18 cellular contexts compared by ENCODE assay signal in the genomic region with DNA sequence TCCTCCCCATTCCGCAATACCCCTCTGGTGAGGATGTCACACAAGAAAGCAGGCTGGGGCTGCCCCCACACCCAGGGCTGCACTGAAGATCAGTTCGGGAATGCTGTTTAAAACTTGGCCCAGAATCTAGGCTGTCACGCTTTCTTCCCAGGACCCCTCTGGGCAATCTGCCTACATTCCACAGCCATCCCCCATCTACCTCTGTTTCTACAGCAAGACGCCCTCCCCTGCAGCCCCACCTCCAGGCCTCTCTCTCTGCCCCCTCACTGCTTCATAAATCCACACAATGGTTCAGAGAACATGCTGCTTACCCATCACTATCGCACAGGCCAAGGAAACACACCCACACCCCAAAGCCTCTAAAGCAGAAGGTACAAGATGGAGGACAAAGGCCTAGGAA. TPM values are rescaled to one million over a fixed set of nuclear protein-coding genes. Genes with fewer than 3 reads are reported as not detected.
DNase-seq lines count a peak whose midpoint lies in the region; ATAC-seq and TF ChIP-seq lines count a peak whose summit lies in the region.
"Had no signal": no experiment of that assay in that cellular context is flagged by ENCODE, and none has a peak within 500 bp of the region (broad histone marks: within the 10 kb centered on the region; RNA-seq: fewer than 3 reads in every experiment).

No MANE protein-coding gene starts in this region.

- no peaks in the 10 kb centered on the region for H3K9me3 ChIP-seq in CD4-positive, CD25-positive, alpha-beta regulatory T cell (ENCODE audit: control insufficient read depth in 2 of 2, low read length in 2 of 2)
- H3K9me3 ChIP-seq in IMR-90 (ENCODE audit: control insufficient read depth, insufficient read depth, low read length) (no peaks in the 10 kb centered on the region), tibial artery (no peaks in the 10 kb centered on the region)
- H3K9me3 ChIP-seq: suprapubic skin had no signal

- H2BK5ac ChIP-seq in IMR-90 (ENCODE audit: low read depth, low read length, poor library complexity, severe bottlenecking): no peak overlapping the region

- WGBS in IMR-90 (ENCODE audit: extremely low coverage in 2 of 2, insufficient read length in 1 of 2), 2 experiments: 0% methylated on average over 2 of the region's 5 CpGs; no CpG with 5 or more reads in 1 of the 2 experiments

- H3K4ac ChIP-seq in IMR-90 (ENCODE audit: low read depth, low read length): peak overlapping the region; percentile 20; the same call in 1 of the 2 replicates

- no peak overlapping the region for H2AK5ac ChIP-seq in IMR-90 (ENCODE audit: low read depth, low read length)

- no TSS peak for BruUV-seq in IMR-90 (replicated peaks; lab: Mats Ljungman, UMichigan)

- dilution Hi-C loops in IMR-90 (cut with HindIII; ENCODE audit: low sequenced_read_pairs, unreplicated experiment): no loop called here

- H3K9me3 Mint-ChIP-seq in CD4-positive, CD25-positive, alpha-beta regulatory T cell: no peaks in the 10 kb centered on the region
- H3K9me3 Mint-ChIP-seq in chondrocyte (ENCODE audit: low read depth) (no peaks in the 10 kb centered on the region), nephron progenitor cell (no peaks in the 10 kb centered on the region)
- H3K9me3 Mint-ChIP-seq: activated B cell treated with CpG ODN at 0.5 μM for 24 hours, naive B cell had no signal

- POLR2A ChIA-PET in IMR-90 (lab: Charles Lee; ENCODE audit: unreplicated experiment) (no interaction called here), RWPE1 (lab: Yijun Ruan, JAX; ENCODE audit: low non-redundant PET) (no interaction called here)

- no peak overlapping the region for H3K9ac ChIP-seq in IMR-90 (ENCODE audit: low read depth, low read length)

- no peak overlapping the region for H2BK15ac ChIP-seq in IMR-90 (ENCODE audit: low read depth, low read length)

- TF ChIP-seq POLR2A in IMR-90 (IDR thresholded peaks at IDR 0.05; ENCODE audit: low read depth, low read length): no peak

- H3K27ac ChIP-seq in CD4-positive, CD25-positive, alpha-beta regulatory T cell (ENCODE audit: insufficient read depth, low read length, poor library complexity, severe bottlenecking): no peak overlapping the region
- H3K27ac ChIP-seq in IMR-90 (ENCODE audit: insufficient read depth, low read length) (peak overlapping the region; percentile 27; the same call in 1 of the 2 replicates), RWPE1 (no peak overlapping the region), tibial artery (no peak overlapping the region)
- H3K27ac ChIP-seq: suprapubic skin had no signal

- H3K27ac Mint-ChIP-seq in CD4-positive, CD25-positive, alpha-beta regulatory T cell: peak overlapping the region in 2 of 3 donors; percentile 10 to 58
- H3K27ac Mint-ChIP-seq in chondrocyte (ENCODE audit: unreplicated experiment): peak overlapping the region; percentile 78
- peak overlapping the region; percentile 2 for H3K27ac Mint-ChIP-seq in nephron progenitor cell
- H3K27ac Mint-ChIP-seq: activated B cell treated with CpG ODN at 0.5 μM for 24 hours had no signal

- H3K27me3 Mint-ChIP-seq in CD4-positive, CD25-positive, alpha-beta regulatory T cell: no peaks in the 10 kb centered on the region
- H3K27me3 Mint-ChIP-seq in chondrocyte (ENCODE audit: low read depth): no peaks in the 10 kb centered on the region
- H3K27me3 Mint-ChIP-seq in nephron progenitor cell (ENCODE audit: low read depth, poor library complexity): no peaks in the 10 kb centered on the region
- H3K27me3 Mint-ChIP-seq: activated B cell treated with CpG ODN at 0.5 μM for 24 hours, naive B cell had no signal

- no peak overlapping the region for H2AFZ ChIP-seq in IMR-90 (replicated peaks; ENCODE audit: low read length, poor library complexity)

- H2BK120ac ChIP-seq in IMR-90 (ENCODE audit: low read depth, low read length): no peak overlapping the region

- no peak overlapping the region for H3K4me2 ChIP-seq in IMR-90 (ENCODE audit: low read depth, low read length)

- in situ Hi-C loops in IMR-90 (cut with MboI; ENCODE audit: low sequenced_read_pairs): no loop called here

- peaks cover 57% of the 10 kb centered on the region for H3K36me3 Mint-ChIP-seq in CD4-positive, CD25-positive, alpha-beta regulatory T cell
- H3K36me3 Mint-ChIP-seq in chondrocyte (ENCODE audit: low read depth) (peaks cover 40% of the 10 kb centered on the region), nephron progenitor cell (ENCODE audit: low read depth) (peaks cover 71% of the 10 kb centered on the region)

- DNase-seq in CD4-positive, CD25-positive, alpha-beta regulatory T cell: no peak
- DNase-seq in IMR-90 (peak; percentile 32), chondrocyte (ENCODE audit: low spot score) (no peak), nephron progenitor cell (no peak), RWPE1 (ENCODE audit: low spot score) (no peak), tibial artery (no peak), HPDE6-E6E7 (ENCODE audit: extremely low spot score) (no peak)
- DNase-seq: activated B cell treated with CpG ODN at 0.5 μM for 24 hours; activated naive CD4-positive, alpha-beta T cell treated with anti-CD3 and anti-CD28 coated beads, Interleukin-2, amount 50 U/mL, for 16 hours; AML-193; cerebellar nuclear complex; foreskin melanocyte; left ventricle myocardium superior; naive B cell; NCI-H146; Right ventricle myocardium superior had no signal

- no peak overlapping the region for H3K56ac ChIP-seq in IMR-90 (ENCODE audit: extremely low read depth, insufficient read depth, low read length)

- 0 out of 2 replicates have a peak overlapping the region, but pooled peaks have one; percentile 44 for H3K23ac ChIP-seq in IMR-90 (ENCODE audit: low read depth, low read length)

- H4K20me1 ChIP-seq in IMR-90 (ENCODE audit: insufficient read depth, low read length): 0 out of 2 replicates have a peak, but pooled peaks cover 11% of the 10 kb centered on the region

- H2BK20ac ChIP-seq in IMR-90 (ENCODE audit: low read depth, low read length): no peak overlapping the region

- H3K4me3 ChIP-seq in CD4-positive, CD25-positive, alpha-beta regulatory T cell (ENCODE audit: low read depth, low read length): no peak overlapping the region
- H3K4me3 ChIP-seq in IMR-90 (ENCODE audit: insufficient read depth, low read depth, low read length) (no peak overlapping the region), tibial artery (no peak overlapping the region)
- H3K4me3 ChIP-seq: suprapubic skin had no signal

- H3K18ac ChIP-seq in IMR-90 (ENCODE audit: low read depth, low read length): no peak overlapping the region

- H3K79me1 ChIP-seq in IMR-90 (ENCODE audit: low read depth in 1 of 2, low read length in 2 of 2): peaks cover 15 to 56% of the 10 kb centered on the region in 2 experiments

- no peak overlapping the region; a peak in 1 of 4 replicates for H4K8ac ChIP-seq in IMR-90 (ENCODE audit: low read depth in 2 of 2, low read length in 2 of 2)

- no peak for TF ChIP-seq RAD21 in IMR-90 (IDR thresholded peaks at IDR 0.05; ENCODE audit: low read length)

- H4K91ac ChIP-seq in IMR-90 (ENCODE audit: insufficient read depth, low read depth, low read length): no peak overlapping the region; the same call in 1 of the 2 replicates

- no peak for ATAC-seq in CD4-positive, CD25-positive, alpha-beta regulatory T cell (ENCODE audit: low read depth in 2 of 2)
- peak; percentile 15 for ATAC-seq in IMR-90 (ENCODE audit: low read depth)
- no peak for ATAC-seq in esophagus mucosa
- ATAC-seq: left ventricle myocardium superior had no signal

- peaks cover 54% of the 10 kb centered on the region for H3K36me3 ChIP-seq in CD4-positive, CD25-positive, alpha-beta regulatory T cell (ENCODE audit: control insufficient read depth, insufficient read depth, low read length)
- peaks cover 42% of the 10 kb centered on the region for H3K36me3 ChIP-seq in IMR-90 (ENCODE audit: control insufficient read depth, insufficient read depth, low read length)
- peaks cover 9 to 38% (median 26%) of the 10 kb centered on the region in 3 donors for H3K36me3 ChIP-seq in tibial artery

- intact Hi-C loops in IMR-90 (cut with micrococcal nuclease): loop anchor here (5.0 kb wide), 1 partner anchor 80 kb away; no protein-coding TSS in a partner anchor
- intact Hi-C loops in tibial artery (cut with DNase I; ENCODE audit: low total_unique reads): loop anchor here (10.0 kb wide), 3 partner anchors 78 to 418 kb away; a partner anchor contains a TSS

- no peak overlapping the region; the same call in 1 of the 2 replicates for H4K5ac ChIP-seq in IMR-90 (ENCODE audit: low read depth, low read length)

- H3K9me1 ChIP-seq in IMR-90 (ENCODE audit: insufficient read depth, low read length): peaks cover 11% of the 10 kb centered on the region

- peaks cover 2 to 9% (median 3%) of the 10 kb centered on the region in 4 donors for H3K4me1 Mint-ChIP-seq in CD4-positive, CD25-positive, alpha-beta regulatory T cell
- H3K4me1 Mint-ChIP-seq in chondrocyte (ENCODE audit: low read depth): peaks cover 81% of the 10 kb centered on the region
- peaks cover 59% of the 10 kb centered on the region for H3K4me1 Mint-ChIP-seq in nephron progenitor cell

- TF ChIP-seq CTCF in IMR-90 (conservative IDR thresholded peaks at IDR 0.05; ENCODE audit: low read depth, low read length) (no peak), chondrocyte (IDR thresholded peaks at IDR 0.05) (no peak), nephron progenitor cell (IDR thresholded peaks at IDR 0.05) (no peak), RWPE1 (conservative IDR thresholded peaks at IDR 0.05; ENCODE audit: low read depth) (no peak), tibial artery (IDR thresholded peaks at IDR 0.05) (no peak)

- H3K14ac ChIP-seq in IMR-90 (replicated peaks; ENCODE audit: low read depth, low read length): peak overlapping the region; percentile 36; the same call in 1 of the 2 replicates

- peak overlapping the region; percentile 75 for H2AK9ac ChIP-seq in IMR-90 (replicated peaks; ENCODE audit: low read depth, low read length, poor library complexity)

- no peaks in the 10 kb centered on the region for H3K4me1 ChIP-seq in CD4-positive, CD25-positive, alpha-beta regulatory T cell (ENCODE audit: control insufficient read depth, insufficient read depth, low read length, poor library complexity, severe bottlenecking)
- H3K4me1 ChIP-seq in IMR-90 (ENCODE audit: control insufficient read depth, insufficient read depth, low read length) (peaks cover 19% of the 10 kb centered on the region), tibial artery (peaks cover 6 to 42% (median 29%) of the 10 kb centered on the region in 4 donors)

- no peak overlapping the region for H3K4me3 Mint-ChIP-seq in CD4-positive, CD25-positive, alpha-beta regulatory T cell
- H3K4me3 Mint-ChIP-seq in chondrocyte (ENCODE audit: unreplicated experiment) (no peak overlapping the region), nephron progenitor cell (no peak overlapping the region)
- H3K4me3 Mint-ChIP-seq: activated B cell treated with CpG ODN at 0.5 μM for 24 hours, naive B cell had no signal

- CTCF ChIA-PET in IMR-90 (lab: Yijun Ruan, JAX): no interaction called here
- CTCF ChIA-PET in RWPE1 (lab: Yijun Ruan, JAX): interaction anchor here (0.6 to 0.7 kb wide), 2 partner anchors 109 to 250 kb away, joined by 3 read pairs; no protein-coding TSS in a partner anchor

- no peaks in the 10 kb centered on the region for H3K27me3 ChIP-seq in CD4-positive, CD25-positive, alpha-beta regulatory T cell (ENCODE audit: control insufficient read depth, insufficient read depth, low read length)
- H3K27me3 ChIP-seq in IMR-90 (ENCODE audit: control insufficient read depth, insufficient read depth, low read length) (no peaks in the 10 kb centered on the region), tibial artery (no peaks in the 10 kb centered on the region)
- H3K27me3 ChIP-seq: suprapubic skin had no signal

RNA-seq across cellular contexts. Expression of a gene that starts 36.0 kb away (rescaled TPM):
- total RNA-seq in CD4-positive, CD25-positive, alpha-beta regulatory T cell: 52.4 TPM
- 10 to 100 TPM; 14.9 to 19.2 (median 17.8) TPM for polyA plus RNA-seq in CD4-positive, CD25-positive, alpha-beta regulatory T cell
- total RNA-seq in IMR-90 (2012; rRNA removed): 136 and 164 TPM in 2 replicates
- 311 and 378 TPM in 2 replicates for polyA plus RNA-seq in IMR-90 (2012; rRNA removed)
- polyA plus RNA-seq in IMR-90 (2012; cell fraction: cytosol; rRNA removed): 71.3 and 117 TPM in 2 replicates
- polyA plus RNA-seq in IMR-90 (2012; cell fraction: nucleus; rRNA removed; ENCODE audit: low replicate concordance): 84.0 and 137 TPM in 2 replicates
- total RNA-seq in chondrocyte: 79.8 to 95.7 TPM (median 80.6 TPM) in 3 replicates
- total RNA-seq in esophagus mucosa: 45.7 TPM

Comparison
In these comparisons a context has a peak if more than half of its experiments do, and no peak if none do; other contexts are left out.
1. H3K27ac Mint-ChIP-seq: peak in every context shown above with its lines; median percentile 78 in chondrocyte; 34 in CD4-positive, CD25-positive, alpha-beta regulatory T cell; 2 in nephron progenitor cell.